ENCODE assay signal across 1 cellular context in the genomic region with DNA sequence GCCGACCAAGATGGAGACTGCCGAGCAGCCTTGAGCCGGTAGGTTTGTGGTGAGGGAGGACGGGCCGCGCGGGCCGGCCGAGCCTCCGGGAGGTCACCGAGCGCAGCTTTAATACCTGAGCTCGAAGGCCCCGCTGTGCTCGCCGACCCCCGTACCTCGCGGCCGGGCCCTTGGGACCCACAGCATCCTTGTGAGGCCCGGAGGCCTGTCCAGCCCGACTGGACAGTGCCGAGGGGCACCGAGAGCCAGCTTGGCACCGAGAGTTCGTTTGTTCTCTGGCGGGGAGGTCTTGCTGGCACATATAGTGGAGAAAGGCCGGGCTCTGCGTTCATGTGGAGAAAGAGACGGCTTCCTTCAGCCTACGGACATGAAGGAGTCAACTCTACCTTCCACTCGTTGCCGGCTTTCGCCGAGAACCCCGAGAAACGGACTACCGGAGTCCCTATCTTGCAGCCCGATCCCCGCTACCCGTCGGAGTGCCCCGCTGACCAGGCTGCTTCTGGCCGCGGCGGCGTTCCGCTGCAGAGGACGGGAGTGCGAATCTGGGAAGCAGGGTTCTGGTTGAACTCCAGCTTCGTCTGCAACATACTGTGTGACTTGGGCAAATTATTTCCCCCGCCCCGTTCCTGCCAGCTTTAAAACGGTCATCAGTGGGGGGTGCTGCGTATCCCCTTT.
TF ChIP-seq lines count a peak whose summit lies in the region.

No MANE protein-coding gene starts in this region.

TF ChIP-seq in K562, 482 proteins besides CTCF, POLR2A, EP300 and RAD21 (continued from another document):
- TF ChIP-seq, protein P1, sequence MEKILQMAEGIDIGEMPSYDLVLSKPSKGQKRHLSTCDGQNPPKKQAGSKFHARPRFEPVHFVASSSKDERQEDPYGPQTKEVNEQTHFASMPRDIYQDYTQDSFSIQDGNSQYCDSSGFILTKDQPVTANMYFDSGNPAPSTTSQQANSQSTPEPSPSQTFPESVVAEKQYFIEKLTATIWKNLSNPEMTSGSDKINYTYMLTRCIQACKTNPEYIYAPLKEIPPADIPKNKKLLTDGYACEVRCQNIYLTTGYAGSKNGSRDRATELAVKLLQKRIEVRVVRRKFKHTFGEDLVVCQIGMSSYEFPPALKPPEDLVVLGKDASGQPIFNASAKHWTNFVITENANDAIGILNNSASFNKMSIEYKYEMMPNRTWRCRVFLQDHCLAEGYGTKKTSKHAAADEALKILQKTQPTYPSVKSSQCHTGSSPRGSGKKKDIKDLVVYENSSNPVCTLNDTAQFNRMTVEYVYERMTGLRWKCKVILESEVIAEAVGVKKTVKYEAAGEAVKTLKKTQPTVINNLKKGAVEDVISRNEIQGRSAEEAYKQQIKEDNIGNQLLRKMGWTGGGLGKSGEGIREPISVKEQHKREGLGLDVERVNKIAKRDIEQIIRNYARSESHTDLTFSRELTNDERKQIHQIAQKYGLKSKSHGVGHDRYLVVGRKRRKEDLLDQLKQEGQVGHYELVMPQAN (IDR thresholded peaks at IDR 0.05; ENCODE audit: borderline replicate concordance) = peak; percentile 40; the same call in 1 of the 2 replicates
- TF ChIP-seq ZNF143 (CRISPR knock-in tag; IDR thresholded peaks at IDR 0.05) (peak; percentile 79; the same call in 1 of the 2 replicates), RBBP5 (IDR thresholded peaks at IDR 0.05; ENCODE audit: borderline replicate concordance, insufficient read depth, low read length, poor library complexity, severe bottlenecking) (peak; percentile 88), HDAC6 (IDR thresholded peaks at IDR 0.05; ENCODE audit: low read depth, low read length) (no peak), YY1 (IDR thresholded peaks at IDR 0.05; ENCODE audit: borderline replicate concordance in 1 of 3, control insufficient read depth in 1 of 3, extremely low read depth in 1 of 3, insufficient read depth in 3 of 3, insufficient read length in 1 of 3, insufficient replicate concordance in 2 of 3, low read depth in 1 of 3, low read length in 2 of 3) (peak in 2 of 3 experiments; percentile 33 to 91), ZNF57 (CRISPR knock-in tag; IDR thresholded peaks at IDR 0.05) (no peak), FOXJ2 (tag; IDR thresholded peaks at IDR 0.05) (peak; percentile 30), PRMT5 (CRISPR knock-in tag; IDR thresholded peaks at IDR 0.05) (0 out of 2 replicates have a peak, but pooled peaks have one; percentile 48), ZNF12 (CRISPR knock-in tag; IDR thresholded peaks at IDR 0.05) (0 out of 2 replicates have a peak, but pooled peaks have one; percentile 20), ZNF282 (CRISPR knock-in tag; IDR thresholded peaks at IDR 0.05) (no peak), RB1 (IDR thresholded peaks at IDR 0.05; ENCODE audit: low read depth) (0 out of 2 replicates have a peak, but pooled peaks have one; percentile 17), PHF8 (IDR thresholded peaks at IDR 0.05; ENCODE audit: borderline replicate concordance, low read length) (peak; percentile 75; the same call in 1 of the 2 replicates), SNIP1 (IDR thresholded peaks at IDR 0.05; ENCODE audit: low read depth) (no peak), BRCA1 (IDR thresholded peaks at IDR 0.05) (no peak), BRCA1 (CRISPR knock-in tag; IDR thresholded peaks at IDR 0.05) (0 out of 2 replicates have a peak, but pooled peaks have one; percentile 40), RUNX1 (IDR thresholded peaks at IDR 0.05; ENCODE audit: low read depth) (no peak), PHB (CRISPR knock-in tag; IDR thresholded peaks at IDR 0.05) (0 out of 2 replicates have a peak, but pooled peaks have one; percentile 34), POLR2AphosphoS2 (IDR thresholded peaks at IDR 0.05; ENCODE audit: low read length) (no peak), SMAD2 (IDR thresholded peaks at IDR 0.05; ENCODE audit: low read depth, low read length) (no peak), TSC22D4 (tag; IDR thresholded peaks at IDR 0.05) (no peak), CHD1 (IDR thresholded peaks at IDR 0.05; ENCODE audit: low read length) (peak; percentile 51), BHLHE40 (IDR thresholded peaks at IDR 0.05; ENCODE audit: low read length) (no peak), SIN3B (IDR thresholded peaks at IDR 0.05; ENCODE audit: low read depth) (peak; percentile 90), NCOA2 (IDR thresholded peaks at IDR 0.05; ENCODE audit: partially characterized antibody in 2 of 2) (no peak)
- TF ChIP-seq, protein P2, sequence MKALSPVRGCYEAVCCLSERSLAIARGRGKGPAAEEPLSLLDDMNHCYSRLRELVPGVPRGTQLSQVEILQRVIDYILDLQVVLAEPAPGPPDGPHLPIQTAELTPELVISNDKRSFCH (CRISPR knock-in tag; IDR thresholded peaks at IDR 0.05) = no peak
- TF ChIP-seq, protein P2 (tag; IDR thresholded peaks at IDR 0.05) = no peak
- TF ChIP-seq, protein P3, sequence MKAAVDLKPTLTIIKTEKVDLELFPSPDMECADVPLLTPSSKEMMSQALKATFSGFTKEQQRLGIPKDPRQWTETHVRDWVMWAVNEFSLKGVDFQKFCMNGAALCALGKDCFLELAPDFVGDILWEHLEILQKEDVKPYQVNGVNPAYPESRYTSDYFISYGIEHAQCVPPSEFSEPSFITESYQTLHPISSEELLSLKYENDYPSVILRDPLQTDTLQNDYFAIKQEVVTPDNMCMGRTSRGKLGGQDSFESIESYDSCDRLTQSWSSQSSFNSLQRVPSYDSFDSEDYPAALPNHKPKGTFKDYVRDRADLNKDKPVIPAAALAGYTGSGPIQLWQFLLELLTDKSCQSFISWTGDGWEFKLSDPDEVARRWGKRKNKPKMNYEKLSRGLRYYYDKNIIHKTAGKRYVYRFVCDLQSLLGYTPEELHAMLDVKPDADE (conservative IDR thresholded peaks at IDR 0.05; ENCODE audit: control insufficient read depth, low read depth, low read length) = 0 out of 2 replicates have a peak, but pooled peaks have one; percentile 30
- TF ChIP-seq, protein P4, sequence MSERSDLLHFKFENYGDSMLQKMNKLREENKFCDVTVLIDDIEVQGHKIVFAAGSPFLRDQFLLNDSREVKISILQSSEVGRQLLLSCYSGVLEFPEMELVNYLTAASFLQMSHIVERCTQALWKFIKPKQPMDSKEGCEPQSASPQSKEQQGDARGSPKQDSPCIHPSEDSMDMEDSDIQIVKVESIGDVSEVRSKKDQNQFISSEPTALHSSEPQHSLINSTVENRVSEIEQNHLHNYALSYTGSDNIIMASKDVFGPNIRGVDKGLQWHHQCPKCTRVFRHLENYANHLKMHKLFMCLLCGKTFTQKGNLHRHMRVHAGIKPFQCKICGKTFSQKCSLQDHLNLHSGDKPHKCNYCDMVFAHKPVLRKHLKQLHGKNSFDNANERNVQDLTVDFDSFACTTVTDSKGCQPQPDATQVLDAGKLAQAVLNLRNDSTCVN (CRISPR knock-in tag; IDR thresholded peaks at IDR 0.05) = no peak
- TF ChIP-seq, protein P5, sequence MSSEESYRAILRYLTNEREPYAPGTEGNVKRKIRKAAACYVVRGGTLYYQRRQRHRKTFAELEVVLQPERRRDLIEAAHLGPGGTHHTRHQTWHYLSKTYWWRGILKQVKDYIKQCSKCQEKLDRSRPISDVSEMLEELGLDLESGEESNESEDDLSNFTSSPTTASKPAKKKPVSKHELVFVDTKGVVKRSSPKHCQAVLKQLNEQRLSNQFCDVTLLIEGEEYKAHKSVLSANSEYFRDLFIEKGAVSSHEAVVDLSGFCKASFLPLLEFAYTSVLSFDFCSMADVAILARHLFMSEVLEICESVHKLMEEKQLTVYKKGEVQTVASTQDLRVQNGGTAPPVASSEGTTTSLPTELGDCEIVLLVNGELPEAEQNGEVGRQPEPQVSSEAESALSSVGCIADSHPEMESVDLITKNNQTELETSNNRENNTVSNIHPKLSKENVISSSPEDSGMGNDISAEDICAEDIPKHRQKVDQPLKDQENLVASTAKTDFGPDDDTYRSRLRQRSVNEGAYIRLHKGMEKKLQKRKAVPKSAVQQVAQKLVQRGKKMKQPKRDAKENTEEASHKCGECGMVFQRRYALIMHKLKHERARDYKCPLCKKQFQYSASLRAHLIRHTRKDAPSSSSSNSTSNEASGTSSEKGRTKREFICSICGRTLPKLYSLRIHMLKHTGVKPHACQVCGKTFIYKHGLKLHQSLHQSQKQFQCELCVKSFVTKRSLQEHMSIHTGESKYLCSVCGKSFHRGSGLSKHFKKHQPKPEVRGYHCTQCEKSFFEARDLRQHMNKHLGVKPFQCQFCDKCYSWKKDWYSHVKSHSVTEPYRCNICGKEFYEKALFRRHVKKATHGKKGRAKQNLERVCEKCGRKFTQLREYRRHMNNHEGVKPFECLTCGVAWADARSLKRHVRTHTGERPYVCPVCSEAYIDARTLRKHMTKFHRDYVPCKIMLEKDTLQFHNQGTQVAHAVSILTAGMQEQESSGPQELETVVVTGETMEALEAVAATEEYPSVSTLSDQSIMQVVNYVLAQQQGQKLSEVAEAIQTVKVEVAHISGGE (CRISPR knock-in tag; IDR thresholded peaks at IDR 0.05) = peak in 1 of 3 experiments; percentile 37; a peak in 1 of 6 replicates
- TF ChIP-seq, protein P6, sequence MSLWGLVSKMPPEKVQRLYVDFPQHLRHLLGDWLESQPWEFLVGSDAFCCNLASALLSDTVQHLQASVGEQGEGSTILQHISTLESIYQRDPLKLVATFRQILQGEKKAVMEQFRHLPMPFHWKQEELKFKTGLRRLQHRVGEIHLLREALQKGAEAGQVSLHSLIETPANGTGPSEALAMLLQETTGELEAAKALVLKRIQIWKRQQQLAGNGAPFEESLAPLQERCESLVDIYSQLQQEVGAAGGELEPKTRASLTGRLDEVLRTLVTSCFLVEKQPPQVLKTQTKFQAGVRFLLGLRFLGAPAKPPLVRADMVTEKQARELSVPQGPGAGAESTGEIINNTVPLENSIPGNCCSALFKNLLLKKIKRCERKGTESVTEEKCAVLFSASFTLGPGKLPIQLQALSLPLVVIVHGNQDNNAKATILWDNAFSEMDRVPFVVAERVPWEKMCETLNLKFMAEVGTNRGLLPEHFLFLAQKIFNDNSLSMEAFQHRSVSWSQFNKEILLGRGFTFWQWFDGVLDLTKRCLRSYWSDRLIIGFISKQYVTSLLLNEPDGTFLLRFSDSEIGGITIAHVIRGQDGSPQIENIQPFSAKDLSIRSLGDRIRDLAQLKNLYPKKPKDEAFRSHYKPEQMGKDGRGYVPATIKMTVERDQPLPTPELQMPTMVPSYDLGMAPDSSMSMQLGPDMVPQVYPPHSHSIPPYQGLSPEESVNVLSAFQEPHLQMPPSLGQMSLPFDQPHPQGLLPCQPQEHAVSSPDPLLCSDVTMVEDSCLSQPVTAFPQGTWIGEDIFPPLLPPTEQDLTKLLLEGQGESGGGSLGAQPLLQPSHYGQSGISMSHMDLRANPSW (CRISPR knock-in tag; IDR thresholded peaks at IDR 0.05) = peak; percentile 69; the same call in 1 of the 2 replicates
- TF ChIP-seq, protein P7, sequence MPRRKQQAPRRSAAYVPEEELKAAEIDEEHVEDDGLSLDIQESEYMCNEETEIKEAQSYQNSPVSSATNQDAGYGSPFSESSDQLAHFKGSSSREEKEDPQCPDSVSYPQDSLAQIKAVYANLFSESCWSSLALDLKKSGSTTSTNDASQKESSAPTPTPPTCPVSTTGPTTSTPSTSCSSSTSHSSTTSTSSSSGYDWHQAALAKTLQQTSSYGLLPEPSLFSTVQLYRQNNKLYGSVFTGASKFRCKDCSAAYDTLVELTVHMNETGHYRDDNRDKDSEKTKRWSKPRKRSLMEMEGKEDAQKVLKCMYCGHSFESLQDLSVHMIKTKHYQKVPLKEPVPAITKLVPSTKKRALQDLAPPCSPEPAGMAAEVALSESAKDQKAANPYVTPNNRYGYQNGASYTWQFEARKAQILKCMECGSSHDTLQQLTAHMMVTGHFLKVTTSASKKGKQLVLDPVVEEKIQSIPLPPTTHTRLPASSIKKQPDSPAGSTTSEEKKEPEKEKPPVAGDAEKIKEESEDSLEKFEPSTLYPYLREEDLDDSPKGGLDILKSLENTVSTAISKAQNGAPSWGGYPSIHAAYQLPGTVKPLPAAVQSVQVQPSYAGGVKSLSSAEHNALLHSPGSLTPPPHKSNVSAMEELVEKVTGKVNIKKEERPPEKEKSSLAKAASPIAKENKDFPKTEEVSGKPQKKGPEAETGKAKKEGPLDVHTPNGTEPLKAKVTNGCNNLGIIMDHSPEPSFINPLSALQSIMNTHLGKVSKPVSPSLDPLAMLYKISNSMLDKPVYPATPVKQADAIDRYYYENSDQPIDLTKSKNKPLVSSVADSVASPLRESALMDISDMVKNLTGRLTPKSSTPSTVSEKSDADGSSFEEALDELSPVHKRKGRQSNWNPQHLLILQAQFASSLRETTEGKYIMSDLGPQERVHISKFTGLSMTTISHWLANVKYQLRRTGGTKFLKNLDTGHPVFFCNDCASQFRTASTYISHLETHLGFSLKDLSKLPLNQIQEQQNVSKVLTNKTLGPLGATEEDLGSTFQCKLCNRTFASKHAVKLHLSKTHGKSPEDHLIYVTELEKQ (CRISPR knock-in tag; IDR thresholded peaks at IDR 0.05) = no peak
